ENCODE assay signal across 1 cellular context in genomic region chr19:13846533-13847032, GRCh38.
TF ChIP-seq lines count a peak whose summit lies in the region.

No MANE protein-coding gene starts in this region.

TF ChIP-seq in HepG2, 621 proteins besides CTCF, POLR2A, EP300 and RAD21 (continued from another document and continues in another):
- TF ChIP-seq ZNF281 (CRISPR knock-in tag; IDR thresholded peaks at IDR 0.05; ENCODE audit: borderline replicate concordance) (no peak; the same call in 1 of the 2 replicates), ZNF703 (CRISPR knock-in tag; IDR thresholded peaks at IDR 0.05; ENCODE audit: borderline replicate concordance) (no peak; the same call in 1 of the 2 replicates), ZNF775 (CRISPR knock-in tag; IDR thresholded peaks at IDR 0.05; ENCODE audit: borderline replicate concordance) (no peak), NCOA2 (CRISPR knock-in tag; IDR thresholded peaks at IDR 0.05) (peak; percentile 64), TARDBP (CRISPR knock-in tag; IDR thresholded peaks at IDR 0.05) (peak; percentile 52; the same call in 1 of the 2 replicates), ARID2 (CRISPR knock-in tag; IDR thresholded peaks at IDR 0.05; ENCODE audit: borderline replicate concordance) (no peak), MEF2D (CRISPR knock-in tag; IDR thresholded peaks at IDR 0.05) (no peak), SMAD9 (CRISPR knock-in tag; IDR thresholded peaks at IDR 0.05) (no peak), ZNF282 (IDR thresholded peaks at IDR 0.05; ENCODE audit: partially characterized antibody) (no peak), ZNF839 (CRISPR knock-in tag; IDR thresholded peaks at IDR 0.05; ENCODE audit: borderline replicate concordance) (0 out of 2 replicates have a peak, but pooled peaks have one; percentile 57), HNRNPLL (IDR thresholded peaks at IDR 0.05; ENCODE audit: low read depth, low read length, poor library complexity, severe bottlenecking) (peak; percentile 6), REL (CRISPR knock-in tag; conservative IDR thresholded peaks at IDR 0.05) (no peak), ARID4A (CRISPR knock-in tag; IDR thresholded peaks at IDR 0.05; ENCODE audit: borderline replicate concordance) (no peak; the same call in none of the 2 replicates), ZNF512 (CRISPR knock-in tag; IDR thresholded peaks at IDR 0.05) (no peak), ERF (CRISPR knock-in tag; IDR thresholded peaks at IDR 0.05) (peak; percentile 48; the same call in 1 of the 2 replicates), HES4 (CRISPR knock-in tag; IDR thresholded peaks at IDR 0.05; ENCODE audit: borderline replicate concordance) (no peak), BRF2 (CRISPR knock-in tag; IDR thresholded peaks at IDR 0.05) (no peak), CERS6 (CRISPR knock-in tag; IDR thresholded peaks at IDR 0.05) (no peak), NFKBIZ (CRISPR knock-in tag; IDR thresholded peaks at IDR 0.05) (peak; percentile 35; the same call in 1 of the 2 replicates), ZNF792 (CRISPR knock-in tag; IDR thresholded peaks at IDR 0.05) (peak; percentile 10), ZNF263 (CRISPR knock-in tag; IDR thresholded peaks at IDR 0.05) (no peak), HBP1 (CRISPR knock-in tag; IDR thresholded peaks at IDR 0.05; ENCODE audit: low read depth) (peak; percentile 21; the same call in 1 of the 2 replicates), ZBTB38 (CRISPR knock-in tag; IDR thresholded peaks at IDR 0.05) (no peak; the same call in 1 of the 2 replicates), ZBTB2 (CRISPR knock-in tag; IDR thresholded peaks at IDR 0.05; ENCODE audit: low read depth) (no peak), HOXA3 (CRISPR knock-in tag; IDR thresholded peaks at IDR 0.05) (peak; percentile 58), ETV5 (CRISPR knock-in tag; IDR thresholded peaks at IDR 0.05; ENCODE audit: borderline replicate concordance) (peak; percentile 96), ZNF687 (CRISPR knock-in tag; IDR thresholded peaks at IDR 0.05) (peak; percentile 63)
